In the genomic region with DNA sequence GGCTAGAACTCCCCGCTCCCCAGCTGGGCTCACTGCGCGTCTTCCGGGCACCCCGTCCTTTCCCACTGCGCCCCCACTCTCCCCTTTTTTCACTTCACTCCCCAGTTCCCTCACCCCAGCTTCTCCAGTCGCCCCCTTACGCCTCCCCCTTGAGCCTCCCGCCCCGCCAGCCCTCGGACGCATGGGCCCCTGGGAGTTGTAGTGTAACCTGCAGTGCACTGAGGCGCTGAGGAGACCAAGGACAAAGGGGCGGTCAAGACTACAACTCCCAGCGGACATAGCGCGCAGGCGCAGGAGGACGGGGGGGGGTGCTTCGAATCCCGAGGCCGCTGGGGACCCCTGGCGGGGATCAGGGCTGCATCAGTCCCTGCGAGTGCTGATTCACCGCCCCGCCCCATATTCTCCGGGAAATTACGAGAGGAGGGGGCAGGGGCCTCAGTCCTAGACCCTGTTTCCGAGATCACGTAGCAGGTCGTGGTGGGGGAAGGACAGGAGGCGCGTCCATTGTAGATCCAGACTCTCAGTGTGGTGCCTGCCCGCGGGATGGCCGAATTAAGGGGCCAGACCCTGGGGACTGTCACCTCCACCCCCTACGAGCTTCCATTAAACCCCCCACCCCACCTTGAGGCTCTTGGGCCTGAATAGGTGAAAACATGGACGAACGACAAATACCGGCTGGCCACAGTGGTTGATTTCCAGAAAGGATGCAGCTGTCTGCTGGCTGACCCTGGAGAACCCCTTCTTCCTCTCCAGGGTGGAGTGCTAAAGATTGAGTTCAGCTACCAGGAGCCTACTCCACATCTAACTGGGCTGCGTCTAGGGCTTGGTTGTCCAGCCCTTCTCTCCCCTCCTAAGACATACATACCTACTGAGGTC, we compare ENCODE assay signal across 8 cellular contexts. TPM values are rescaled to one million over a fixed set of nuclear protein-coding genes. Genes with fewer than 3 reads are reported as not detected.
DNase-seq lines count a peak whose midpoint lies in the region; ATAC-seq, FAIRE-seq and TF ChIP-seq lines count a peak whose summit lies in the region.

No MANE protein-coding gene starts in this region.

- peak; percentile 96 for FAIRE-seq in GM12891 (lab: Jason Lieb, UNC)

- H3K36me3 ChIP-seq in heart left ventricle (peaks cover 0 to 27% (median 11%) of the 10 kb centered on the region in 9 donors), upper lobe of left lung (peaks cover 0 to 6% (median 0%) of the 10 kb centered on the region in 4 donors)

- peak; percentile 83 for DNase-seq in GM12891 (ENCODE audit: insufficient read length, low spot score)
- peak; percentile 99 for DNase-seq in NCI-H1436 (lab: John Stamatoyannopoulos, UW)
- DNase-seq in SW480 (ENCODE audit: low spot score): peak; percentile 100
- DNase-seq in heart left ventricle: peak; percentile 98 to 100 (median 99)
- DNase-seq in pons (ENCODE audit: low spot score): peak; percentile 99
- DNase-seq in upper lobe of left lung: peak; percentile 96 to 99

- H3K27me3 ChIP-seq in heart left ventricle (no peaks in the 10 kb centered on the region), upper lobe of left lung (no peaks in the 10 kb centered on the region)

- intact Hi-C loops in heart left ventricle (cut with DNase I): loop anchor here in 7 of 10 donors (1.0 to 5.0 kb wide), 5 partner anchors 33 to 65 kb away; no protein-coding TSS in a partner anchor

- H3K4me1 ChIP-seq in heart left ventricle (peaks cover 10 to 56% (median 43%) of the 10 kb centered on the region in 12 donors), upper lobe of left lung (peaks cover 36 to 52% (median 41%) of the 10 kb centered on the region in 4 donors)

- TF ChIP-seq CTCF in heart left ventricle (IDR thresholded peaks at IDR 0.05) (peak; percentile 58 to 94 (median 72)), upper lobe of left lung (IDR thresholded peaks at IDR 0.05) (peak; percentile 61 to 96 (median 93))

- H3K9me3 ChIP-seq in heart left ventricle (no peaks in the 10 kb centered on the region), upper lobe of left lung (no peaks in the 10 kb centered on the region)

- WGBS in adipose tissue, 3 donors: 1% methylated on average over 29 to 41 of the region's 41 CpGs
- WGBS in heart left ventricle, 4 donors: 0 to 1% (median 1%) methylated on average over 27 to 41 of the region's 41 CpGs
- 0 to 1% methylated on average over 26 to 38 of the region's 41 CpGs for WGBS in upper lobe of left lung, 2 donors

- peak in 3 of 4 donors; percentile 7 to 80 (median 61) for TF ChIP-seq EP300 in upper lobe of left lung (IDR thresholded peaks at IDR 0.05)

- ATAC-seq in HG02852 (IDR thresholded peaks at IDR 0.05; ENCODE audit: unreplicated experiment): peak; percentile 93
- ATAC-seq in heart left ventricle: peak; percentile 93 to 98 (median 96)
- ATAC-seq in upper lobe of left lung (ENCODE audit: low FRiP score in 2 of 2): peak; percentile 96 to 99

- no peak for TF ChIP-seq POLR2A in GM12891 (IDR thresholded peaks at IDR 0.05; ENCODE audit: low read depth, low read length)
- no peak for TF ChIP-seq POLR2A in heart left ventricle (IDR thresholded peaks at IDR 0.05)
- peak in 1 of 4 donors; percentile 17 for TF ChIP-seq POLR2A in upper lobe of left lung (IDR thresholded peaks at IDR 0.05)

- H3K4me3 ChIP-seq in heart left ventricle (peak overlapping the region; percentile 67 to 100 (median 98)), upper lobe of left lung (peak overlapping the region; percentile 85 to 100 (median 92))

- H3K27ac ChIP-seq in adipose tissue (ENCODE audit: low read depth, low read length) (peak overlapping the region; percentile 90), heart left ventricle (peak overlapping the region; percentile 93 to 100 (median 99)), upper lobe of left lung (peak overlapping the region; percentile 98 to 100 (median 98))

TF ChIP-seq in GM12891, 5 proteins besides CTCF, POLR2A, EP300 and RAD21:
- TF ChIP-seq TAF1 (IDR thresholded peaks at IDR 0.05; ENCODE audit: low read depth, low read length) (peak; percentile 50; the same call in 1 of the 2 replicates), POU2F2 (IDR thresholded peaks at IDR 0.05; ENCODE audit: low read depth, low read length) (no peak; the same call in 1 of the 2 replicates), POLR2AphosphoS5 (IDR thresholded peaks at IDR 0.05; ENCODE audit: low read depth, low read length) (no peak; the same call in 1 of the 2 replicates), PAX5 (IDR thresholded peaks at IDR 0.05; ENCODE audit: insufficient read depth, low read length, severe bottlenecking) (no peak), SPI1 (IDR thresholded peaks at IDR 0.05; ENCODE audit: low read depth, low read length) (no peak)

RNA-seq across cellular contexts. Expression of gene YWHAG, which starts 0.6 kb away (rescaled TPM):
- polyA plus RNA-seq in GM12891 (2012; ENCODE audit: low read depth, missing spikeins): 72.3 TPM
- 100 to 1,000 TPM in 1 of 3 donors, 10 to 100 TPM in 2; 36.7 to 168 (median 93.3) TPM for polyA plus RNA-seq in adipose tissue
- 100 to 1,000 TPM; 141 to 282 (median 196) TPM for total RNA-seq in heart left ventricle
- 100 to 1,000 TPM in 1 of 2 donors, 10 to 100 TPM in 1; 85.5 to 186 TPM for polyA plus RNA-seq in heart left ventricle
- total RNA-seq in upper lobe of left lung: 100 to 1,000 TPM in 1 of 6 donors, 10 to 100 TPM in 5; 51.3 to 114 (median 73.4) TPM

RNA-seq across cellular contexts. Expression of gene SSC4D, which starts 50.1 kb away (rescaled TPM):
- 0.41 TPM for polyA plus RNA-seq in GM12891 (2012; ENCODE audit: low read depth, missing spikeins)
- 1 to 10 TPM; 2.9 to 5.8 (median 4.7) TPM for polyA plus RNA-seq in adipose tissue
- total RNA-seq in heart left ventricle: 1 to 10 TPM in 1 of 9 donors, under 1 TPM in 8; 0.23 to 1.2 (median 0.67) TPM
- polyA plus RNA-seq in heart left ventricle: 1 to 10 TPM; 1.1 to 1.6 TPM
- 1 to 10 TPM in 5 of 6 donors, not detected in 1; 1.7 to 2.1 (median 1.9) TPM for total RNA-seq in upper lobe of left lung

RNA-seq across cellular contexts. Expression of gene HSPB1, which starts 56.9 kb away (rescaled TPM):
- 320 TPM for polyA plus RNA-seq in GM12891 (2012; ENCODE audit: low read depth, missing spikeins)
- polyA plus RNA-seq in adipose tissue (1,000 to 10,000 TPM in 1 of 3 donors, 100 to 1,000 TPM in 2; 537 to 1,206 (median 613) TPM), heart left ventricle (1,000 to 10,000 TPM; 2,695 to 3,131 TPM)
- total RNA-seq in heart left ventricle (1,000 to 10,000 TPM in 8 of 9 donors, 100 to 1,000 TPM in 1; 822 to 5,278 (median 1,968) TPM), upper lobe of left lung (100 to 1,000 TPM; 164 to 703 (median 300) TPM)

Comparison
In these comparisons a context has a peak if more than half of its experiments do, and no peak if none do; other contexts are left out.
1. Peak in every context shown above with its lines: DNase-seq, ATAC-seq, H3K4me3 ChIP-seq and H3K27ac ChIP-seq.